13 cellular contexts compared by ENCODE assay signal in the genomic region with DNA sequence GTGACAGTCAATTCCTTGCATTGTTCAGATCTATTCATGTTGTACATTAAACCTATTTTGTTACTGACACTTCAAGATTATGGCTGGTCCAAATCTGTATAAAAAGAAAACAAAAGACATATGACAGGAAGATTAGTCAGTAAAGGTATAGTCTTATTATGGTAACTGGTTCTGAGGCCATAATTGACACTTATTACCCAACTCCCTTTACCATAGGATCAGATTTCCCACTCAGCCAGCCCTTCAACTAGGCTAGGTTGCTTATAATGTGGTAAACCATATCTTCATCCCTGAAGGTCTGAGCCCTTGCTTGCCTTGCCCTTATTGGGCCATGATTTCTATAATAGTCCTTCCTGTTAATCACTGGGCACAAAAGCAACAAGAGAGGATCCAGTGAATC.
DNase-seq lines count a peak whose midpoint lies in the region; ATAC-seq and TF ChIP-seq lines count a peak whose summit lies in the region.
"Had no signal": no experiment of that assay in that cellular context is flagged by ENCODE, and none has a peak within 500 bp of the region (broad histone marks: within the 10 kb centered on the region; RNA-seq: fewer than 3 reads in every experiment).

No MANE protein-coding gene starts in this region.

- no peak overlapping the region for H3K4me3 ChIP-seq in RWPE2 (ENCODE audit: severe bottlenecking)
- H3K4me3 ChIP-seq in prostate gland: no peak overlapping the region
- H3K4me3 ChIP-seq: GM12878, GM23338 had no signal

- DNase-seq in NCI-H1436 (lab: John Stamatoyannopoulos, UW) (peak; percentile 28), NCI-H1436 treated with DMSO at 0.1 percent for 48 hours (lab: John Stamatoyannopoulos, UW) (no peak), DMS153 (lab: John Stamatoyannopoulos, UW) (peak; percentile 42), NCI-H2107 (lab: John Stamatoyannopoulos, UW) (peak; percentile 1), RWPE2 (ENCODE audit: low spot score) (no peak), prostate gland (ENCODE audit: low spot score) (no peak)
- DNase-seq: DMS79, H7 had no signal

- ATAC-seq in RWPE2 (ENCODE audit: low read depth) (peak; percentile 27; the same call in 1 of the 3 replicates), HG03460 (IDR thresholded peaks at IDR 0.05; ENCODE audit: unreplicated experiment) (no peak), GM18505 (IDR thresholded peaks at IDR 0.05; ENCODE audit: unreplicated experiment) (no peak)
- ATAC-seq: GM12878, GM23338 had no signal

- intact Hi-C loops in prostate gland (cut with DNase I): no loop called here

- no peaks in the 10 kb centered on the region for H3K4me1 ChIP-seq in RWPE2 (ENCODE audit: insufficient read depth, poor library complexity, severe bottlenecking)
- H3K4me1 ChIP-seq in prostate gland (replicated peaks): no peaks in the 10 kb centered on the region

- TF ChIP-seq POLR2A in GM18505 (IDR thresholded peaks at IDR 0.05; ENCODE audit: borderline replicate concordance, extremely low read depth, insufficient read depth, insufficient read length) (no peak), prostate gland (IDR thresholded peaks at IDR 0.05) (no peak)

- H3K27ac ChIP-seq in RWPE2 (ENCODE audit: poor library complexity, severe bottlenecking): no peak overlapping the region
- H3K27ac ChIP-seq in prostate gland: no peak overlapping the region
- H3K27ac ChIP-seq: 22Rv1 had no signal

- H3K27me3 ChIP-seq in RWPE2 (ENCODE audit: insufficient read depth, poor library complexity, severe bottlenecking) (no peaks in the 10 kb centered on the region), prostate gland (replicated peaks; ENCODE audit: insufficient read depth) (no peaks in the 10 kb centered on the region)

- no peaks in the 10 kb centered on the region for H3K9me3 ChIP-seq in RWPE2 (ENCODE audit: severe bottlenecking)
- no peaks in the 10 kb centered on the region for H3K9me3 ChIP-seq in prostate gland

- TF ChIP-seq CTCF in RWPE2 (IDR thresholded peaks at IDR 0.05; ENCODE audit: poor library complexity, severe bottlenecking) (no peak), prostate gland (IDR thresholded peaks at IDR 0.05) (no peak)

- no peaks in the 10 kb centered on the region for H3K36me3 ChIP-seq in RWPE2 (ENCODE audit: low read depth)
- H3K36me3 ChIP-seq in prostate gland: no peaks in the 10 kb centered on the region

Comparison
In these comparisons a context has a peak if more than half of its experiments do, and no peak if none do; other contexts are left out.
1. DNase-seq: peak in NCI-H1436 (single experiment), DMS153 (single experiment) and NCI-H2107 (single experiment); none in NCI-H1436 treated with DMSO at 0.1 percent for 48 hours (single experiment), RWPE2 (single experiment) and prostate gland (single experiment).